ENCODE assay signal across 19 cellular contexts in genomic region chr19:41478875-41479756, GRCh38. TPM values are rescaled to one million over a fixed set of nuclear protein-coding genes. Genes with fewer than 3 reads are reported as not detected.
DNase-seq lines count a peak whose midpoint lies in the region; ATAC-seq and TF ChIP-seq lines count a peak whose summit lies in the region.
"Had no signal": no experiment of that assay in that cellular context is flagged by ENCODE, and none has a peak within 500 bp of the region (broad histone marks: within the 10 kb centered on the region; RNA-seq: fewer than 3 reads in every experiment).

No MANE protein-coding gene starts in this region.

- ATAC-seq in HG03280 (IDR thresholded peaks at IDR 0.05; ENCODE audit: unreplicated experiment) (no peak), HG03439 (IDR thresholded peaks at IDR 0.05; ENCODE audit: unreplicated experiment) (no peak)
- ATAC-seq: stimulated activated naive B cell treated with anti-CD40 and anti-IgM and Interleukin-4, amounts not matched to agents 10 μg/mL and 1 μg/mL and 100 μg/mL, for 72 hours had no signal

- TF ChIP-seq EP300 in sigmoid colon (IDR thresholded peaks at IDR 0.05): peak in 1 of 4 donors; percentile 23

- no peaks in the 10 kb centered on the region for H3K27me3 ChIP-seq in BLaER1 treated with 17β-estradiol and CSF1 and Interleukin-3, amounts not matched to agents 10 nM and 100 nM
- H3K27me3 ChIP-seq in right atrium auricular region (no peaks in the 10 kb centered on the region), sigmoid colon (peaks cover 0 to 34% (median 6%) of the 10 kb centered on the region in 3 donors)

- no peak overlapping the region for H3K4me3 ChIP-seq in BLaER1 treated with 17β-estradiol and CSF1 and Interleukin-3, amounts not matched to agents 10 nM and 100 nM
- H3K4me3 ChIP-seq in right atrium auricular region: peak overlapping the region in 1 of 2 donors; percentile 7
- no peak overlapping the region for H3K4me3 ChIP-seq in sigmoid colon

- H4K20me1 ChIP-seq in BLaER1 treated with 17β-estradiol and CSF1 and Interleukin-3, amounts not matched to agents 10 nM and 100 nM: no peaks in the 10 kb centered on the region

- H3K36me3 ChIP-seq in BLaER1 treated with 17β-estradiol and CSF1 and Interleukin-3, amounts not matched to agents 10 nM and 100 nM: no peaks in the 10 kb centered on the region
- no peaks in the 10 kb centered on the region for H3K36me3 ChIP-seq in right atrium auricular region
- H3K36me3 ChIP-seq in sigmoid colon: no peaks in the 10 kb centered on the region

- peak; percentile 96 for DNase-seq in dermis blood vessel endothelial cell
- DNase-seq in right atrium auricular region (ENCODE audit: low spot score): no peak
- no peak for DNase-seq in sigmoid colon
- DNase-seq in putamen (ENCODE audit: low spot score): no peak
- DNase-seq in NCI-H1105 treated with DMSO at 0.1 percent for 48 hours (lab: John Stamatoyannopoulos, UW): no peak
- DNase-seq: activated CD4-positive, alpha-beta T cell treated with anti-CD3 and anti-CD28 coated beads for 48 hours; activated gamma-delta T cell; amniotic stem cell; CD4-positive, alpha-beta memory T cell; DND-41; RPMI8226; stimulated activated naive B cell treated with anti-CD40 and anti-IgM and Interleukin-4, amounts not matched to agents 10 μg/mL and 1 μg/mL and 100 μg/mL, for 72 hours; trophoblast cell had no signal

- peaks cover 0 to 29% (median 19%) of the 10 kb centered on the region in 10 experiments; a peak in 13 of 20 replicates for H3K4me1 ChIP-seq in BLaER1 treated with 17β-estradiol and CSF1 and Interleukin-3, amounts not matched to agents 10 nM and 100 nM
- H3K4me1 ChIP-seq in right atrium auricular region (peaks cover 0 to 7% of the 10 kb centered on the region in 2 donors), sigmoid colon (no peaks in the 10 kb centered on the region)

- WGBS in sigmoid colon, 2 donors: 68 to 69% methylated on average over 15 of the region's 15 CpGs

- TF ChIP-seq CTCF in right atrium auricular region (IDR thresholded peaks at IDR 0.05) (no peak), sigmoid colon (IDR thresholded peaks at IDR 0.05) (no peak)

- H3K27ac ChIP-seq in BLaER1 treated with 17β-estradiol and CSF1 and Interleukin-3, amounts not matched to agents 10 nM and 100 nM: peak overlapping the region in 4 of 11 experiments; percentile 17 to 47 (median 20); a peak in 4 of 22 replicates
- peak overlapping the region; percentile 66 for H3K27ac ChIP-seq in right atrium auricular region
- peak overlapping the region in 3 of 4 donors; percentile 6 to 49 (median 15) for H3K27ac ChIP-seq in sigmoid colon

- H3K9ac ChIP-seq in BLaER1 treated with 17β-estradiol and CSF1 and Interleukin-3, amounts not matched to agents 10 nM and 100 nM: no peak overlapping the region

- H3K4me2 ChIP-seq in BLaER1 treated with 17β-estradiol and CSF1 and Interleukin-3, amounts not matched to agents 10 nM and 100 nM: peak overlapping the region in 8 of 11 experiments; percentile 12 to 43 (median 26); a peak in 9 of 22 replicates

- intact Hi-C loops in sigmoid colon (cut with DNase I): no loop called here

- H3K9me3 ChIP-seq in BLaER1 treated with 17β-estradiol and CSF1 and Interleukin-3, amounts not matched to agents 10 nM and 100 nM (replicated peaks in 1 of 11): peaks cover 0 to 10% (median 0%) of the 10 kb centered on the region in 11 experiments; a peak in 6 of 22 replicates
- H3K9me3 ChIP-seq in right atrium auricular region (no peaks in the 10 kb centered on the region), sigmoid colon (peaks cover 0 to 2% (median 0%) of the 10 kb centered on the region in 4 donors)

- no peak for TF ChIP-seq POLR2A in sigmoid colon (IDR thresholded peaks at IDR 0.05)

RNA-seq across cellular contexts. Expression of gene ERICH4, which starts 36.2 kb away (rescaled TPM):
- not detected in 2 replicates for total RNA-seq in dermis blood vessel endothelial cell
- total RNA-seq in right atrium auricular region: not detected
- not detected for total RNA-seq in sigmoid colon
- polyA plus RNA-seq in sigmoid colon: not detected
- total RNA-seq: CD4-positive, alpha-beta memory T cell; frontal cortex; MCF 10A; progenitor cell of endocrine pancreas had no signal
- polyA plus RNA-seq: CD4-positive, alpha-beta memory T cell had no signal

RNA-seq across cellular contexts. Expression of gene DMAC2, which starts 39.4 kb away (rescaled TPM):
- 55.0 and 77.7 TPM in 2 replicates for total RNA-seq in dermis blood vessel endothelial cell
- 10 to 100 TPM; 63.2 to 88.7 TPM for total RNA-seq in right atrium auricular region
- total RNA-seq in sigmoid colon: 10 to 100 TPM; 33.9 to 46.3 (median 41.0) TPM
- 10 to 100 TPM; 40.8 to 58.0 (median 45.7) TPM for polyA plus RNA-seq in sigmoid colon

RNA-seq across cellular contexts. Expression of gene B3GNT8, which starts 51.9 kb away (rescaled TPM):
- 1.8 and 2.6 TPM in 2 replicates for total RNA-seq in dermis blood vessel endothelial cell
- total RNA-seq in right atrium auricular region: 1 to 10 TPM; 1.9 to 4.5 TPM
- total RNA-seq in sigmoid colon: 1 to 10 TPM; 2.8 to 8.0 (median 5.0) TPM
- 10 to 100 TPM; 16.8 to 49.2 (median 28.8) TPM for polyA plus RNA-seq in sigmoid colon
- total RNA-seq: MCF 10A had no signal
